In the genomic region with DNA sequence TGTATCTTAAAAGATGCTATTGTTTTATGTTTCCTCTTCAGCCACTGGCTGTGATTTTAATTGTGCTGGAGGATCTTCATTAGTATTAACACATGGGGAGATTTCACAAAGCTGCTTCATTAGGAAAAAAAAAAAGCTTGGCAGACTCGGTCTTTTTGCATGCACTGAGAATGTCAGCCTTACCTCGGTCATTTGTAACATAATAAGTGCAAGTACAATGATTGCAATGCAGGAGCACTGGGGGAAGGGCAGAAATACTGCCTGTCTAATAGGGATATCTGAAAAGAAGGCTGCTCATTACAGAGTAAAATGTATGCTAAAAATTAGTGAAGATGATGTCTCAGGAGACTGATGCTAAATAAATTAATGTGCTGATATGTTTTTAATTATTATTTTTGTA, we compare ENCODE assay signal across 10 cellular contexts. TPM values are rescaled to one million over a fixed set of nuclear protein-coding genes. Genes with fewer than 3 reads are reported as not detected.
DNase-seq lines count a peak whose midpoint lies in the region; ATAC-seq, FAIRE-seq and TF ChIP-seq lines count a peak whose summit lies in the region.
"Had no signal": no experiment of that assay in that cellular context is flagged by ENCODE, and none has a peak within 500 bp of the region (broad histone marks: within the 10 kb centered on the region; RNA-seq: fewer than 3 reads in every experiment).

No MANE protein-coding gene starts in this region.

- no peak for TF ChIP-seq EP300 in stomach (IDR thresholded peaks at IDR 0.05)

- no peaks in the 10 kb centered on the region for H4K20me1 ChIP-seq in astrocyte (ENCODE audit: insufficient read depth, low read length)

- peak overlapping the region; percentile 88 for H3K4me3 ChIP-seq in astrocyte (ENCODE audit: insufficient read depth, low read depth, low read length)
- H3K4me3 ChIP-seq in mesendoderm (ENCODE audit: low read length), result no peak overlapping the region
- peak overlapping the region in 2 of 4 donors; percentile 60 for H3K4me3 ChIP-seq in stomach

- no peaks in the 10 kb centered on the region for H3K9me3 ChIP-seq in CD4-positive, alpha-beta T cell (ENCODE audit: control insufficient read depth, low read length)
- H3K9me3 ChIP-seq in astrocyte (ENCODE audit: insufficient read depth, low read depth, low read length) (no peaks in the 10 kb centered on the region), stomach (no peaks in the 10 kb centered on the region)

- H3K18ac ChIP-seq in mesendoderm (ENCODE audit: low read length), result no peak overlapping the region

- POLR2A ChIA-PET in CD4-positive, alpha-beta T cell (lab: Charles Lee), result interaction anchor here (3.1 kb wide), 1 partner anchor 94 kb away, joined by 20 read pairs; a partner anchor contains a TSS

- no peak overlapping the region for H3K27ac Mint-ChIP-seq in CD4-positive, alpha-beta T cell
- peak overlapping the region; percentile 36 for H3K27ac Mint-ChIP-seq in astrocyte (ENCODE audit: unreplicated experiment)
- H3K27ac Mint-ChIP-seq: natural killer cell treated with Interleukin-12 subunit alpha and Interleukin-12 subunit beta and Interleukin-15 and Interleukin-18, amount 100 ng/mL, for 72 hours had no signal

- DNase-seq in CD4-positive, alpha-beta T cell, result no peak
- peak; percentile 67 for DNase-seq in NCI-H1436 treated with DMSO at 0.1 percent for 48 hours (lab: John Stamatoyannopoulos, UW)
- peak; percentile 39 for DNase-seq in astrocyte (ENCODE audit: low read depth)
- DNase-seq in mesendoderm, result no peak
- DNase-seq in ecto neural progenitor cell (ENCODE audit: low spot score), result no peak
- DNase-seq in stomach, result no peak
- DNase-seq: GF-D8 had no signal

- H2BK120ac ChIP-seq in mesendoderm (ENCODE audit: low read depth, low read length), result no peak overlapping the region

- H4K8ac ChIP-seq in mesendoderm (ENCODE audit: low read depth, low read length), result no peak overlapping the region

- no peak overlapping the region for H3K4ac ChIP-seq in mesendoderm (ENCODE audit: low read depth, low read length)

- CTCF ChIA-PET in CD4-positive, alpha-beta T cell (lab: Charles Lee), result no interaction called here

- intact Hi-C loops in CD4-positive, alpha-beta T cell (cut with DNase I, micrococcal nuclease), result loop anchor here in 1 of 2 experiments (5.0 kb wide), 1 partner anchor 95 kb away; a partner anchor contains a TSS
- intact Hi-C loops in stomach (cut with DNase I; ENCODE audit: low total_unique reads), result no loop called here

- H3K9me3 Mint-ChIP-seq in CD4-positive, alpha-beta T cell, result no peaks in the 10 kb centered on the region
- no peaks in the 10 kb centered on the region for H3K9me3 Mint-ChIP-seq in astrocyte (ENCODE audit: unreplicated experiment)
- H3K9me3 Mint-ChIP-seq: natural killer cell treated with Interleukin-12 subunit alpha and Interleukin-12 subunit beta and Interleukin-15 and Interleukin-18, amount 100 ng/mL, for 72 hours had no signal

- H2AK5ac ChIP-seq in mesendoderm (ENCODE audit: low read length), result no peak overlapping the region

- FAIRE-seq in astrocyte (lab: Jason Lieb, UNC), result no peak

- no peak for ATAC-seq in CD4-positive, alpha-beta T cell (ENCODE audit: poor library complexity)
- ATAC-seq in GM19455 (IDR thresholded peaks at IDR 0.05; ENCODE audit: unreplicated experiment) (no peak), HG02798 (IDR thresholded peaks at IDR 0.05; ENCODE audit: poor library complexity, unreplicated experiment) (no peak)
- ATAC-seq: natural killer cell treated with Interleukin-12 subunit alpha and Interleukin-12 subunit beta and Interleukin-15 and Interleukin-18, amount 100 ng/mL, for 72 hours had no signal

- H3K27me3 Mint-ChIP-seq in CD4-positive, alpha-beta T cell, result peaks cover 17% of the 10 kb centered on the region
- no peaks in the 10 kb centered on the region for H3K27me3 Mint-ChIP-seq in astrocyte (ENCODE audit: low read depth, unreplicated experiment)

- H3K4me2 ChIP-seq in astrocyte (ENCODE audit: low read length) (peak overlapping the region; percentile 92), mesendoderm (ENCODE audit: low read length) (peak overlapping the region; percentile 18)

- H2BK15ac ChIP-seq in mesendoderm (replicated peaks; ENCODE audit: low read depth), result no peak overlapping the region

- H3K27me3 ChIP-seq in CD4-positive, alpha-beta T cell (ENCODE audit: control insufficient read depth, insufficient read depth, low read length), result peaks cover 13% of the 10 kb centered on the region
- H3K27me3 ChIP-seq in astrocyte (ENCODE audit: insufficient read depth, low read length) (no peaks in the 10 kb centered on the region), mesendoderm (ENCODE audit: insufficient read depth, low read length, poor library complexity) (no peaks in the 10 kb centered on the region), stomach (no peaks in the 10 kb centered on the region)

- H3K9ac ChIP-seq in astrocyte (ENCODE audit: low read length), result peak overlapping the region; percentile 94
- peak overlapping the region; percentile 19 for H3K9ac ChIP-seq in mesendoderm (ENCODE audit: low read length)

- TF ChIP-seq POLR2A in stomach (IDR thresholded peaks at IDR 0.05), result no peak

- TF ChIP-seq CTCF in CD4-positive, alpha-beta T cell (IDR thresholded peaks at IDR 0.05), result no peak
- TF ChIP-seq CTCF in astrocyte (IDR thresholded peaks at IDR 0.05; ENCODE audit: insufficient read depth, low read depth, low read length) (no peak), stomach (IDR thresholded peaks at IDR 0.05) (no peak)

- H3K79me1 ChIP-seq in mesendoderm (ENCODE audit: low read length), result no peaks in the 10 kb centered on the region

- peaks cover 5% of the 10 kb centered on the region for H3K4me1 ChIP-seq in astrocyte (ENCODE audit: insufficient read depth, low read length)
- no peaks in the 10 kb centered on the region for H3K4me1 ChIP-seq in mesendoderm (ENCODE audit: control insufficient read depth, low read depth, low read length)
- peaks cover 6 to 49% (median 29%) of the 10 kb centered on the region in 4 donors for H3K4me1 ChIP-seq in stomach

- H3K27ac ChIP-seq in CD4-positive, alpha-beta T cell (ENCODE audit: low read depth, low read length), result no peak overlapping the region
- no peak overlapping the region for H3K27ac ChIP-seq in astrocyte (ENCODE audit: low read depth, low read length)
- no peak overlapping the region for H3K27ac ChIP-seq in mesendoderm (ENCODE audit: low read depth, low read length)
- H3K27ac ChIP-seq in stomach, result peak overlapping the region in 1 of 5 donors; percentile 98

- peaks cover 15% of the 10 kb centered on the region for H3K4me1 Mint-ChIP-seq in CD4-positive, alpha-beta T cell (ENCODE audit: low read depth)
- H3K4me1 Mint-ChIP-seq in astrocyte (ENCODE audit: low read depth, unreplicated experiment), result peaks cover 4% of the 10 kb centered on the region

- no peak overlapping the region for H2BK5ac ChIP-seq in mesendoderm (ENCODE audit: low read length)

- no peak overlapping the region for H2AFZ ChIP-seq in astrocyte (ENCODE audit: low read depth, low read length)

- H3K23ac ChIP-seq in mesendoderm (ENCODE audit: low read length), result no peak overlapping the region

- peak overlapping the region; percentile 35 for H3K56ac ChIP-seq in mesendoderm (ENCODE audit: low read length)

- H3K4me3 Mint-ChIP-seq in CD4-positive, alpha-beta T cell, result peak overlapping the region; percentile 9
- peak overlapping the region; percentile 100 for H3K4me3 Mint-ChIP-seq in astrocyte (ENCODE audit: unreplicated experiment)

- H3K79me2 ChIP-seq in astrocyte (ENCODE audit: insufficient read depth, low read length) (peaks cover 41% of the 10 kb centered on the region), mesendoderm (ENCODE audit: control insufficient read depth, insufficient read depth, low read length) (peaks cover under 1% of the 10 kb centered on the region)

- no peaks in the 10 kb centered on the region for H3K36me3 Mint-ChIP-seq in CD4-positive, alpha-beta T cell (ENCODE audit: low read depth)
- peaks cover 2% of the 10 kb centered on the region for H3K36me3 Mint-ChIP-seq in astrocyte (ENCODE audit: low read depth, unreplicated experiment)
- H3K36me3 Mint-ChIP-seq: natural killer cell treated with Interleukin-12 subunit alpha and Interleukin-12 subunit beta and Interleukin-15 and Interleukin-18, amount 100 ng/mL, for 72 hours had no signal

- no CpG with 5 or more reads among the region's 2 CpGs for WGBS in mesendoderm (ENCODE audit: extremely low coverage, insufficient coverage, low lambda C conversion rate)
- WGBS in stomach, 5 donors, result 4 to 27% (median 17%) methylated on average over 2 of the region's 2 CpGs

- no peak overlapping the region for H4K5ac ChIP-seq in mesendoderm (ENCODE audit: low read length)

- H3K36me3 ChIP-seq in astrocyte (ENCODE audit: insufficient read depth, low read length) (no peaks in the 10 kb centered on the region), mesendoderm (ENCODE audit: control insufficient read depth, insufficient read depth, low read length) (no peaks in the 10 kb centered on the region), stomach (no peaks in the 10 kb centered on the region)

RNA-seq across cellular contexts. Expression of a gene that starts 1.3 kb away (rescaled TPM):
- total RNA-seq in CD4-positive, alpha-beta T cell, result 10 to 100 TPM; 17.9 to 18.5 TPM
- total RNA-seq in astrocyte (60.9 and 69.8 TPM in 2 replicates), stomach (100 to 1,000 TPM in 2 of 5 donors, 10 to 100 TPM in 3; 58.5 to 245 (median 99.2) TPM)
- 8.0 TPM for polyA plus RNA-seq in mesendoderm (2013, experiment 1 of 2)
- 7.7 TPM for polyA plus RNA-seq in mesendoderm (2013, experiment 2 of 2)
- 10 to 100 TPM in 2 of 3 donors, 1 to 10 TPM in 1; 7.2 to 16.8 (median 12.5) TPM for polyA plus RNA-seq in stomach

Comparison
In these comparisons a context has a peak if more than half of its experiments do, and no peak if none do; other contexts are left out.
1. DNase-seq: peak in NCI-H1436 treated with DMSO at 0.1 percent for 48 hours (single experiment) and astrocyte (single experiment); none in CD4-positive, alpha-beta T cell (0 of 10), mesendoderm (single experiment), ecto neural progenitor cell (single experiment) and stomach (single experiment).